ENCODE assay signal across 13 cellular contexts in genomic region chr10:35219906-35220890, GRCh38.
A peak's percentile ranks its signal among the peaks of the same experiment; 100 is the strongest.
DNase-seq lines count a peak whose midpoint lies in the region; ATAC-seq and TF ChIP-seq lines count a peak whose summit lies in the region.
"Had no signal": no experiment of that assay in that cellular context is flagged by ENCODE, and none has a peak within 500 bp of the region (broad histone marks: within the 10 kb centered on the region; RNA-seq: fewer than 3 reads in every experiment).

No MANE protein-coding gene starts in this region.

- H4K20me1 ChIP-seq in SU-DHL-6 (ENCODE audit: low read depth, low read length) = no peaks in the 10 kb centered on the region

- H3K4me2 ChIP-seq in SU-DHL-6 (ENCODE audit: low read depth, low read length, poor library complexity, severe bottlenecking) = peak overlapping the region; percentile 4
- H3K4me2 ChIP-seq: PC-9 had no signal

- no peaks in the 10 kb centered on the region for H3K9me2 ChIP-seq in SU-DHL-6 (replicated peaks; ENCODE audit: insufficient read depth, low read length)

- peaks cover 0 to 2% of the 10 kb centered on the region in 2 donors for H3K9me3 Mint-ChIP-seq in activated naive CD4-positive, alpha-beta T cell treated with anti-CD3 and anti-CD28 coated beads, Interleukin-2, amount 50 U/mL, for 72 hours
- no peaks in the 10 kb centered on the region for H3K9me3 Mint-ChIP-seq in immature natural killer cell

- no peak overlapping the region for H3K4me3 ChIP-seq in SU-DHL-6 (ENCODE audit: insufficient read depth, low read length, poor library complexity, severe bottlenecking)
- H3K4me3 ChIP-seq: PC-9 had no signal

- no peak for TF ChIP-seq CTCF in SU-DHL-6 (IDR thresholded peaks at IDR 0.05; ENCODE audit: insufficient read depth, low read length, poor library complexity, severe bottlenecking)

- no peaks in the 10 kb centered on the region for H3F3A ChIP-seq in SU-DHL-6 (ENCODE audit: insufficient read depth)

- DNase-seq in activated naive CD4-positive, alpha-beta T cell treated with anti-CD3 and anti-CD28 coated beads, Interleukin-2, amount 50 U/mL, for 72 hours (ENCODE audit: low spot score in 2 of 2) = no peak
- DNase-seq in activated naive CD4-positive, alpha-beta T cell (lab: John Stamatoyannopoulos, UW) = no peak
- DNase-seq in immature natural killer cell (no peak), renal cortical epithelial cell (ENCODE audit: low read depth) (peak; percentile 51), NCI-H128 (lab: John Stamatoyannopoulos, UW; ENCODE audit: unreplicated experiment) (no peak)
- DNase-seq in stimulated activated naive CD4-positive, alpha-beta T cell treated with Interleukin-2 at 50 U/mL for 16 hours (lab: John Stamatoyannopoulos, UW) = no peak
- DNase-seq: brain microvascular endothelial cell, NCI-H1694 treated with DMSO at 0.1 percent for 48 hours, NCI-H510A, nucleus accumbens, PC-9 had no signal

- H3K9ac ChIP-seq in SU-DHL-6 (ENCODE audit: low read length) = no peak overlapping the region

- ATAC-seq in activated naive CD4-positive, alpha-beta T cell treated with anti-CD3 and anti-CD28 coated beads, Interleukin-2, amount 50 U/mL, for 72 hours = no peak
- ATAC-seq in esophagus mucosa = no peak

- peak overlapping the region; percentile 60 to 87 for H3K27ac Mint-ChIP-seq in activated naive CD4-positive, alpha-beta T cell treated with anti-CD3 and anti-CD28 coated beads, Interleukin-2, amount 50 U/mL, for 72 hours
- H3K27ac Mint-ChIP-seq in immature natural killer cell = peak overlapping the region in 5 of 6 donors; percentile 51 to 98 (median 66)

- H3K4me1 Mint-ChIP-seq in immature natural killer cell = peaks cover 45 to 58% of the 10 kb centered on the region in 2 donors

- no peak overlapping the region for H3K27ac ChIP-seq in SU-DHL-6 (ENCODE audit: low read depth, low read length)
- H3K27ac ChIP-seq: brain microvascular endothelial cell, PC-9 had no signal

- no peaks in the 10 kb centered on the region for H3K79me2 ChIP-seq in SU-DHL-6 (ENCODE audit: insufficient read depth, low read length)

- H3K36me3 Mint-ChIP-seq in activated naive CD4-positive, alpha-beta T cell treated with anti-CD3 and anti-CD28 coated beads, Interleukin-2, amount 50 U/mL, for 72 hours = no peaks in the 10 kb centered on the region
- H3K36me3 Mint-ChIP-seq in immature natural killer cell = no peaks in the 10 kb centered on the region

- H3K27me3 Mint-ChIP-seq in immature natural killer cell (ENCODE audit: low read depth in 3 of 3) = peaks cover 5 to 9% (median 8%) of the 10 kb centered on the region in 3 donors

- H3K27me3 ChIP-seq in SU-DHL-6 (ENCODE audit: low read length) = no peaks in the 10 kb centered on the region
- H3K27me3 ChIP-seq: brain microvascular endothelial cell had no signal

- peak overlapping the region; percentile 35 for H2AFZ ChIP-seq in SU-DHL-6 (ENCODE audit: low read depth, low read length, severe bottlenecking)
- H2AFZ ChIP-seq: PC-9 had no signal

- H3K36me3 ChIP-seq in SU-DHL-6 (ENCODE audit: low read length) = no peaks in the 10 kb centered on the region
- H3K36me3 ChIP-seq: brain microvascular endothelial cell had no signal

- no peaks in the 10 kb centered on the region for H3K9me3 ChIP-seq in SU-DHL-6 (ENCODE audit: insufficient read depth, low read length)

- H3K4me3 Mint-ChIP-seq in immature natural killer cell = no peak overlapping the region
